Comparison of ENCODE assay signal across 7 cellular contexts in genomic region chr13:113491418-113491883, GRCh38. TPM values are rescaled to one million over a fixed set of nuclear protein-coding genes. Genes with fewer than 3 reads are reported as not detected.
A peak's percentile ranks its signal among the peaks of the same experiment; 100 is the strongest.
DNase-seq lines count a peak whose midpoint lies in the region; ATAC-seq, FAIRE-seq and TF ChIP-seq lines count a peak whose summit lies in the region.

No MANE protein-coding gene starts in this region.

- H3K9me3 ChIP-seq in HepG2 (ENCODE audit: low read length): no peaks in the 10 kb centered on the region
- no peaks in the 10 kb centered on the region for H3K9me3 ChIP-seq in thoracic aorta

- TF ChIP-seq CTCF in GM10266 (IDR thresholded peaks at IDR 0.05; ENCODE audit: control insufficient read depth, insufficient read depth, low read depth, missing control alignments) (no peak), cardiac fibroblast (IDR thresholded peaks at IDR 0.05; ENCODE audit: low read depth, low read length) (no peak), HepG2 (CRISPR knock-in tag; IDR thresholded peaks at IDR 0.05) (no peak), thoracic aorta (IDR thresholded peaks at IDR 0.05) (no peak)

- intact Hi-C loops in HepG2 (cut with micrococcal nuclease; ENCODE audit: unreplicated experiment): loop anchor here (5.0 kb wide), 1 partner anchor 71 kb away; no protein-coding TSS in a partner anchor

- H3K27me3 ChIP-seq in HepG2 (ENCODE audit: control insufficient read depth in 1 of 2, insufficient read depth in 2 of 2, low read length in 2 of 2) (no peaks in the 10 kb centered on the region), thoracic aorta (replicated peaks; ENCODE audit: insufficient read depth) (no peaks in the 10 kb centered on the region)

- H3K79me2 ChIP-seq in HepG2 (ENCODE audit: insufficient read depth, low read length): peaks cover 81% of the 10 kb centered on the region

- H3K4me1 ChIP-seq in HepG2 (ENCODE audit: insufficient read depth, low read length) (peaks cover 75% of the 10 kb centered on the region), thoracic aorta (ENCODE audit: control insufficient read depth in 1 of 2, low read depth in 2 of 2) (peaks cover 34 to 64% of the 10 kb centered on the region in 2 donors)

- peak overlapping the region; percentile 97 for H3K4me2 ChIP-seq in HepG2 (ENCODE audit: low read depth, low read length)

- POLR2A ChIA-PET in HepG2 (lab: Yijun Ruan, JAX): no interaction called here

- FAIRE-seq in HepG2 (lab: Jason Lieb, UNC): no peak

- peaks cover 10% of the 10 kb centered on the region for H4K20me1 ChIP-seq in HepG2 (ENCODE audit: insufficient read depth, low read length)

- in situ Hi-C loops in HepG2 (cut with HindIII; ENCODE audit: extremely low pct_ligation_motif_present, low pct_unique_long_range_greater_than_20kb): no loop called here

- TF ChIP-seq POLR2A in HepG2 (IDR thresholded peaks at IDR 0.05; ENCODE audit: insufficient read depth in 1 of 2, low read depth in 2 of 2, low read length in 2 of 2): no peak

- no peak for TF ChIP-seq RAD21 in HepG2 (CRISPR knock-in tag; IDR thresholded peaks at IDR 0.05)

- H3K9ac ChIP-seq in HepG2 (ENCODE audit: insufficient read depth, low read depth, low read length): peak overlapping the region; percentile 85

- ATAC-seq in HepG2 (peak; percentile 37), thoracic aorta (ENCODE audit: insufficient number of reproducible peaks, low FRiP score, low read depth) (no peak)

- H3K36me3 ChIP-seq in HepG2 (replicated peaks in 1 of 2; ENCODE audit: control insufficient read depth in 1 of 2, insufficient read depth in 2 of 2, low read length in 2 of 2): peaks cover 3 to 17% of the 10 kb centered on the region in 2 experiments; a peak in 4 of 5 replicates
- H3K36me3 ChIP-seq in thoracic aorta: no peaks in the 10 kb centered on the region

- H3K27ac ChIP-seq in HepG2 (ENCODE audit: extremely low read length, insufficient read depth, low read length): peak overlapping the region; percentile 79
- peak overlapping the region; percentile 74 to 82 for H3K27ac ChIP-seq in thoracic aorta

- TF ChIP-seq EP300 in HepG2 (IDR thresholded peaks at IDR 0.05; ENCODE audit: low read depth in 2 of 2, low read length in 2 of 2) (no peak), HepG2 (CRISPR knock-in tag; IDR thresholded peaks at IDR 0.05; ENCODE audit: borderline replicate concordance) (no peak)

- no TSS peak for BruUV-seq in HepG2 (replicated peaks; lab: Mats Ljungman, UMichigan)

- WGBS in HepG2 (ENCODE audit: low lambda C conversion rate): under 1% methylated on average over 21 of the region's 22 CpGs

- DNase-seq in GM10266 (ENCODE audit: extremely low spot score) (peak; percentile 39), NCI-H748 (lab: John Stamatoyannopoulos, UW; ENCODE audit: unreplicated experiment) (peak; percentile 56), cardiac fibroblast (ENCODE audit: low read depth in 2 of 2) (peak; percentile 36 to 37), HepG2 (ENCODE audit: low spot score) (no peak), thoracic aorta (ENCODE audit: low spot score) (no peak), NCI-H1048 (lab: John Stamatoyannopoulos, UW) (no peak), SKM-1 (lab: John Stamatoyannopoulos, UW; ENCODE audit: unreplicated experiment) (no peak)

- peak overlapping the region; percentile 63 to 85 for H3K4me3 ChIP-seq in cardiac fibroblast (replicated peaks in 1 of 2; ENCODE audit: low read depth in 2 of 2, low read length in 2 of 2)
- H3K4me3 ChIP-seq in HepG2 (replicated peaks in 1 of 3; ENCODE audit: insufficient read depth in 1 of 3, low read depth in 2 of 3, low read length in 3 of 3): peak overlapping the region; percentile 83 to 93 (median 89)
- H3K4me3 ChIP-seq in thoracic aorta: peak overlapping the region; percentile 93

- no peak overlapping the region for H2AFZ ChIP-seq in HepG2 (ENCODE audit: low read length)

- CTCF ChIA-PET in HepG2 (lab: Yijun Ruan, JAX; ENCODE audit: low intra/inter-chr PET ratio, low total read pairs): no interaction called here

TF ChIP-seq in HepG2, 621 proteins besides CTCF, POLR2A, EP300 and RAD21 (continues in another document):
- TF ChIP-seq ZNF235 (CRISPR knock-in tag; IDR thresholded peaks at IDR 0.05; ENCODE audit: borderline replicate concordance) (0 out of 2 replicates have a peak, but pooled peaks have one; percentile 12), ZBTB3 (CRISPR knock-in tag; IDR thresholded peaks at IDR 0.05; ENCODE audit: borderline replicate concordance, low read depth) (no peak), SIX4 (CRISPR knock-in tag; IDR thresholded peaks at IDR 0.05) (no peak), ZNF839 (CRISPR knock-in tag; IDR thresholded peaks at IDR 0.05; ENCODE audit: borderline replicate concordance) (no peak), CERS6 (CRISPR knock-in tag; IDR thresholded peaks at IDR 0.05) (no peak), ZNF552 (CRISPR knock-in tag; IDR thresholded peaks at IDR 0.05; ENCODE audit: borderline replicate concordance) (0 out of 2 replicates have a peak, but pooled peaks have one; percentile 3), ZNF570 (CRISPR knock-in tag; IDR thresholded peaks at IDR 0.05; ENCODE audit: borderline replicate concordance) (no peak), MTF1 (CRISPR knock-in tag; IDR thresholded peaks at IDR 0.05) (no peak)
- TF ChIP-seq, protein P1, sequence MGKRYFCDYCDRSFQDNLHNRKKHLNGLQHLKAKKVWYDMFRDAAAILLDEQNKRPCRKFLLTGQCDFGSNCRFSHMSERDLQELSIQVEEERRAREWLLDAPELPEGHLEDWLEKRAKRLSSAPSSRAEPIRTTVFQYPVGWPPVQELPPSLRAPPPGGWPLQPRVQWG (CRISPR knock-in tag; IDR thresholded peaks at IDR 0.05; ENCODE audit: borderline replicate concordance, low read depth): no peak

RNA-seq across cellular contexts. Expression of gene DCUN1D2, which starts 0.9 kb away (rescaled TPM):
- total RNA-seq in HepG2 (2016; rRNA removed; fragmentation: Illumina TruSeq; extraction: Trizol) (7.4 and 9.6 TPM in 2 replicates), thoracic aorta (10 to 100 TPM in 1 of 2 donors, 1 to 10 TPM in 1; 7.3 to 29.8 TPM)
- total RNA-seq in HepG2 (2016; cell fraction: cytosol; rRNA removed; fragmentation: Illumina TruSeq; extraction: Trizol; ENCODE audit: low read depth): 12.3 and 13.3 TPM in 2 replicates
- 6.4 and 10.2 TPM in 2 replicates for total RNA-seq in HepG2 (2016; cell fraction: insoluble cytoplasmic fraction; rRNA removed; fragmentation: Illumina TruSeq; extraction: Trizol)
- total RNA-seq in HepG2 (2016; cell fraction: membrane; rRNA removed; fragmentation: Illumina TruSeq; extraction: Trizol): 9.2 and 9.7 TPM in 2 replicates
- 16.2 and 17.5 TPM in 2 replicates for total RNA-seq in HepG2 (2016; cell fraction: nucleus; rRNA removed; fragmentation: Illumina TruSeq; extraction: Trizol)
- polyA plus RNA-seq in HepG2 (2011; rRNA removed): 9.1 and 11.9 TPM in 2 replicates
- polyA plus RNA-seq in HepG2 (2011; cell fraction: cytosol; rRNA removed): 7.6 and 8.0 TPM in 2 replicates
- 23.2 and 28.2 TPM in 2 replicates for polyA plus RNA-seq in HepG2 (2011; cell fraction: nucleus; rRNA removed)
- polyA plus RNA-seq in HepG2 (2012): 11.5 and 12.0 TPM in 2 replicates
- polyA plus RNA-seq in HepG2 (2016; cell fraction: cytosol; fragmentation: Illumina TruSeq; extraction: Trizol; ENCODE audit: low read depth): 2.5 and 2.6 TPM in 2 replicates
- polyA plus RNA-seq in HepG2 (2016; cell fraction: insoluble cytoplasmic fraction; fragmentation: Illumina TruSeq; extraction: Trizol; ENCODE audit: low read depth): 7.2 and 9.3 TPM in 2 replicates
- polyA plus RNA-seq in HepG2 (2016; cell fraction: membrane; fragmentation: Illumina TruSeq; extraction: Trizol; ENCODE audit: low read depth): 4.7 and 5.4 TPM in 2 replicates
- 56.9 and 58.1 TPM in 2 replicates for polyA plus RNA-seq in HepG2 (2016; cell fraction: nucleus; fragmentation: Illumina TruSeq; extraction: Trizol; ENCODE audit: insufficient read depth, low read depth)
- 6.2 and 8.7 TPM in 2 replicates for polyA minus RNA-seq in HepG2 (2011; rRNA and poly(A)+ RNA removed; ENCODE audit: low replicate concordance)
- polyA minus RNA-seq in HepG2 (2011; cell fraction: cytosol; rRNA and poly(A)+ RNA removed): 2.3 and 2.4 TPM in 2 replicates
- 17.4 and 24.3 TPM in 2 replicates for polyA minus RNA-seq in HepG2 (2011; cell fraction: nucleus; rRNA and poly(A)+ RNA removed)

RNA-seq across cellular contexts. Expression of gene ADPRHL1, which starts 38.2 kb away (rescaled TPM):
- total RNA-seq in HepG2 (2016; rRNA removed; fragmentation: Illumina TruSeq; extraction: Trizol) (0.34 and 0.40 TPM in 2 replicates), thoracic aorta (10 to 100 TPM; 11.8 to 12.6 TPM)
- 0.18 and 0.30 TPM in 2 replicates for total RNA-seq in HepG2 (2016; cell fraction: cytosol; rRNA removed; fragmentation: Illumina TruSeq; extraction: Trizol; ENCODE audit: low read depth)
- total RNA-seq in HepG2 (2016; cell fraction: insoluble cytoplasmic fraction; rRNA removed; fragmentation: Illumina TruSeq; extraction: Trizol): 0.37 and 0.50 TPM in 2 replicates
- total RNA-seq in HepG2 (2016; cell fraction: membrane; rRNA removed; fragmentation: Illumina TruSeq; extraction: Trizol): 0.62 TPM in 2 replicates
- 0.44 and 0.68 TPM in 2 replicates for total RNA-seq in HepG2 (2016; cell fraction: nucleus; rRNA removed; fragmentation: Illumina TruSeq; extraction: Trizol)
- 0.34 and 0.65 TPM in 2 replicates for polyA plus RNA-seq in HepG2 (2011; rRNA removed)
- polyA plus RNA-seq in HepG2 (2011; cell fraction: cytosol; rRNA removed): 0.48 and 0.72 TPM in 2 replicates
- polyA plus RNA-seq in HepG2 (2011; cell fraction: nucleus; rRNA removed): 0.47 and 0.61 TPM in 2 replicates
- polyA plus RNA-seq in HepG2 (2012): 0.56 and 0.63 TPM in 2 replicates
- polyA plus RNA-seq in HepG2 (2016; cell fraction: cytosol; fragmentation: Illumina TruSeq; extraction: Trizol; ENCODE audit: low read depth): 0.46 and 0.52 TPM in 2 replicates
- polyA plus RNA-seq in HepG2 (2016; cell fraction: insoluble cytoplasmic fraction; fragmentation: Illumina TruSeq; extraction: Trizol; ENCODE audit: low read depth): 0.41 and 0.65 TPM in 2 replicates
- 0.74 and 1.2 TPM in 2 replicates for polyA plus RNA-seq in HepG2 (2016; cell fraction: membrane; fragmentation: Illumina TruSeq; extraction: Trizol; ENCODE audit: low read depth)
- 1.1 and 1.6 TPM in 2 replicates for polyA plus RNA-seq in HepG2 (2016; cell fraction: nucleus; fragmentation: Illumina TruSeq; extraction: Trizol; ENCODE audit: insufficient read depth, low read depth)
- 0.66 and 3.3 TPM in 2 replicates for polyA minus RNA-seq in HepG2 (2011; rRNA and poly(A)+ RNA removed; ENCODE audit: low replicate concordance)
- 0.30 TPM in 1 of 2 replicates, not detected in the other for polyA minus RNA-seq in HepG2 (2011; cell fraction: cytosol; rRNA and poly(A)+ RNA removed)
- polyA minus RNA-seq in HepG2 (2011; cell fraction: nucleus; rRNA and poly(A)+ RNA removed): 0.64 and 0.87 TPM in 2 replicates

Comparison
In these comparisons a context has a peak if more than half of its experiments do, and no peak if none do; other contexts are left out.
1. DNase-seq: peak in GM10266 (single experiment), NCI-H748 (single experiment) and cardiac fibroblast (2 of 2); none in HepG2 (single experiment), thoracic aorta (single experiment), NCI-H1048 (single experiment) and SKM-1 (single experiment).
2. Peak in every context shown above with its lines, with median percentiles within 50 percentile points of each other: H3K4me3 ChIP-seq.